In genomic region chr19:50569023-50569697, GRCh38 we compare ENCODE assay signal across 24 cellular contexts. TPM values are rescaled to one million over a fixed set of nuclear protein-coding genes. Genes with fewer than 3 reads are reported as not detected.
DNase-seq lines count a peak whose midpoint lies in the region; ATAC-seq, FAIRE-seq and TF ChIP-seq lines count a peak whose summit lies in the region.
"Had no signal": no experiment of that assay in that cellular context is flagged by ENCODE, and none has a peak within 500 bp of the region (broad histone marks: within the 10 kb centered on the region; RNA-seq: fewer than 3 reads in every experiment).

No MANE protein-coding gene starts in this region.

- no peak for TF ChIP-seq CTCF in GM23338 (conservative IDR thresholded peaks at IDR 0.05; ENCODE audit: low read depth in 2 of 2)
- TF ChIP-seq CTCF in WTC11 (IDR thresholded peaks at IDR 0.05): no peak
- no peak for TF ChIP-seq CTCF in kidney (IDR thresholded peaks at IDR 0.05; ENCODE audit: borderline replicate concordance, extremely low read depth, insufficient read depth)
- no peak for TF ChIP-seq CTCF in neural progenitor cell (IDR thresholded peaks at IDR 0.05)
- no peak for TF ChIP-seq CTCF in lower lobe of right lung (IDR thresholded peaks at IDR 0.05)

- H3K4me3 ChIP-seq in GM23338: no peak overlapping the region; the same call in 1 of the 2 replicates
- no peak overlapping the region for H3K4me3 ChIP-seq in kidney (ENCODE audit: low read length in 2 of 2)
- no peak overlapping the region for H3K4me3 ChIP-seq in neural progenitor cell
- H3K4me3 ChIP-seq in lower lobe of right lung: no peak overlapping the region
- H3K4me3 ChIP-seq: BLaER1 had no signal

- H3K4me1 ChIP-seq in GM23338 (ENCODE audit: insufficient read depth): peaks cover 23% of the 10 kb centered on the region
- no peaks in the 10 kb centered on the region for H3K4me1 ChIP-seq in kidney (ENCODE audit: control insufficient read depth in 1 of 2, insufficient read depth in 1 of 2, low read depth in 1 of 2, low read length in 2 of 2)
- H3K4me1 ChIP-seq in neural progenitor cell: peaks cover 14% of the 10 kb centered on the region
- no peaks in the 10 kb centered on the region for H3K4me1 ChIP-seq in lower lobe of right lung

- 0 out of 2 replicates have a peak, but pooled peaks cover 1% of the 10 kb centered on the region for H4K20me1 ChIP-seq in GM23338 (replicated peaks; ENCODE audit: insufficient read depth)
- peaks cover 32% of the 10 kb centered on the region for H4K20me1 ChIP-seq in neural progenitor cell (ENCODE audit: low read depth)

- peaks cover 43% of the 10 kb centered on the region for H3K27me3 ChIP-seq in GM23338 (ENCODE audit: insufficient read depth)
- H3K27me3 ChIP-seq in neural progenitor cell: peaks cover 85% of the 10 kb centered on the region
- peaks cover 55% of the 10 kb centered on the region for H3K27me3 ChIP-seq in lower lobe of right lung (ENCODE audit: low read depth)

- ATAC-seq in GM23338 (no peak), WTC11 (no peak), GM18517 (IDR thresholded peaks at IDR 0.05; ENCODE audit: unreplicated experiment) (no peak), GM21737 (IDR thresholded peaks at IDR 0.05; ENCODE audit: unreplicated experiment) (no peak), GM21529 (IDR thresholded peaks at IDR 0.05; ENCODE audit: unreplicated experiment) (no peak), lower lobe of right lung (no peak)
- ATAC-seq: CD8-positive, alpha-beta T cell had no signal

- peaks cover 9% of the 10 kb centered on the region for H3K27me3 Mint-ChIP-seq in GM23338 (ENCODE audit: insufficient read depth, low read depth, poor library complexity)
- peaks cover 61% of the 10 kb centered on the region for H3K27me3 Mint-ChIP-seq in WTC11 (ENCODE audit: low read depth)
- H3K27me3 Mint-ChIP-seq in neural progenitor cell (ENCODE audit: insufficient read depth, low read depth): peaks cover 10% of the 10 kb centered on the region

- H3K36me3 ChIP-seq in GM23338 (ENCODE audit: insufficient read depth) (no peaks in the 10 kb centered on the region), kidney (ENCODE audit: control insufficient read depth in 1 of 2, insufficient read depth in 2 of 2, low read length in 2 of 2) (no peaks in the 10 kb centered on the region), neural progenitor cell (no peaks in the 10 kb centered on the region), lower lobe of right lung (no peaks in the 10 kb centered on the region)
- H3K36me3 ChIP-seq: BLaER1 had no signal

- H3K27ac ChIP-seq in GM23338 (ENCODE audit: low read depth): no peak overlapping the region
- H3K27ac ChIP-seq in kidney (ENCODE audit: low read depth in 2 of 2, low read length in 2 of 2): no peak overlapping the region
- H3K27ac ChIP-seq in neural progenitor cell: no peak overlapping the region
- no peak overlapping the region for H3K27ac ChIP-seq in lower lobe of right lung
- H3K27ac ChIP-seq: BLaER1, RWPE1 had no signal

- H3K27ac Mint-ChIP-seq in GM23338 (no peak overlapping the region), WTC11 (no peak overlapping the region), neural progenitor cell (peak overlapping the region; percentile 82)
- H3K27ac Mint-ChIP-seq: CD8-positive, alpha-beta T cell; HFFc6 had no signal

- no peaks in the 10 kb centered on the region for H3K9me3 ChIP-seq in kidney (ENCODE audit: control insufficient read depth in 1 of 2, low read length in 2 of 2)
- H3K9me3 ChIP-seq in neural progenitor cell (ENCODE audit: low read depth): no peaks in the 10 kb centered on the region
- no peaks in the 10 kb centered on the region for H3K9me3 ChIP-seq in lower lobe of right lung
- H3K9me3 ChIP-seq: A549, BLaER1 had no signal

- H3K36me3 Mint-ChIP-seq in GM23338 (ENCODE audit: low read depth) (peaks cover 44% of the 10 kb centered on the region), WTC11 (no peaks in the 10 kb centered on the region), neural progenitor cell (peaks cover 2% of the 10 kb centered on the region)
- H3K36me3 Mint-ChIP-seq: CD8-positive, alpha-beta T cell had no signal

- CTCF ChIA-PET in WTC11 (lab: Charles Lee): interaction anchor here (0.8 to 6.4 kb wide), 4 partner anchors 13 to 156 kb away, joined by 3 to 52 read pairs (median 10); no protein-coding TSS in a partner anchor

- no peak for FAIRE-seq in kidney (lab: Jason Lieb, UNC)
- FAIRE-seq: A549, GM19239 had no signal

- intact Hi-C loops in kidney (cut with DNase I) (no loop called here), lower lobe of right lung (cut with DNase I) (no loop called here)

- peaks cover 5% of the 10 kb centered on the region; the same call in 1 of the 2 replicates for H3F3A ChIP-seq in GM23338 (replicated peaks; ENCODE audit: low read depth)
- no peaks in the 10 kb centered on the region for H3F3A ChIP-seq in neural progenitor cell (ENCODE audit: low read depth)

- H3K4me2 ChIP-seq in GM23338 (peak overlapping the region; percentile 68), neural progenitor cell (no peak overlapping the region)
- H3K4me2 ChIP-seq: BLaER1 had no signal

- H3K9ac ChIP-seq in kidney (ENCODE audit: low read length in 2 of 2) (no peak overlapping the region), neural progenitor cell (no peak overlapping the region)
- H3K9ac ChIP-seq: BLaER1 had no signal

- H3K79me2 ChIP-seq in GM23338 (replicated peaks; ENCODE audit: insufficient read depth) (no peaks in the 10 kb centered on the region), neural progenitor cell (ENCODE audit: low read depth) (no peaks in the 10 kb centered on the region)

- no peaks in the 10 kb centered on the region for H3K9me2 ChIP-seq in GM23338 (ENCODE audit: insufficient read depth)

- H3K9me3 Mint-ChIP-seq in GM23338 (peaks cover 83% of the 10 kb centered on the region), WTC11 (no peaks in the 10 kb centered on the region), neural progenitor cell (no peaks in the 10 kb centered on the region)
- H3K9me3 Mint-ChIP-seq: CD8-positive, alpha-beta T cell; HFFc6 had no signal

- H3K4me3 Mint-ChIP-seq in GM23338: no peak overlapping the region
- H3K4me3 Mint-ChIP-seq in WTC11: peak overlapping the region; percentile 45
- peak overlapping the region; percentile 88 for H3K4me3 Mint-ChIP-seq in neural progenitor cell
- H3K4me3 Mint-ChIP-seq: CD8-positive, alpha-beta T cell; HFFc6 had no signal

- no peak overlapping the region for H2AFZ ChIP-seq in GM23338
- no peak overlapping the region for H2AFZ ChIP-seq in neural progenitor cell (replicated peaks)

- no peaks in the 10 kb centered on the region for H3K4me1 Mint-ChIP-seq in GM23338
- peaks cover 31% of the 10 kb centered on the region for H3K4me1 Mint-ChIP-seq in WTC11
- H3K4me1 Mint-ChIP-seq in neural progenitor cell: peaks cover 33% of the 10 kb centered on the region

- POLR2A ChIA-PET in WTC11 (lab: Charles Lee): no interaction called here

- no peak for DNase-seq in GM23338 (ENCODE audit: low spot score)
- DNase-seq in WTC11 (ENCODE audit: low spot score): no peak
- peak; percentile 32 for DNase-seq in kidney
- no peak for DNase-seq in neural progenitor cell (ENCODE audit: low spot score)
- no peak for DNase-seq in lower lobe of right lung
- DNase-seq: Calu3; CD8-positive, alpha-beta T cell; GF-D8; HFFc6; IMR-90; NCI-H1436; NCI-H226; NCI-H524; SIG-M5 had no signal

TF ChIP-seq in GM23338, 12 proteins besides CTCF, POLR2A, EP300 and RAD21 (continues in another document):
- no peak for TF ChIP-seq NANOG (IDR thresholded peaks at IDR 0.05; ENCODE audit: borderline replicate concordance)

TF ChIP-seq in WTC11, 78 proteins besides CTCF, POLR2A, EP300 and RAD21 (continues in another document):
- TF ChIP-seq STAT6 (CRISPR knock-in tag; conservative IDR thresholded peaks at IDR 0.05; ENCODE audit: low read depth) (no peak), RORB (CRISPR knock-in tag; IDR thresholded peaks at IDR 0.05) (no peak), NFATC4 (CRISPR knock-in tag; IDR thresholded peaks at IDR 0.05) (no peak), NFYB (CRISPR knock-in tag; conservative IDR thresholded peaks at IDR 0.05; ENCODE audit: low read depth) (no peak), SMAD3 (CRISPR knock-in tag; IDR thresholded peaks at IDR 0.05; ENCODE audit: borderline replicate concordance) (no peak)

RNA-seq across cellular contexts. Expression of gene LRRC4B, which starts 0.9 kb away (rescaled TPM):
- 12.8 and 13.2 TPM in 2 replicates for total RNA-seq in GM23338 (2014; rRNA removed; shearing (Covaris generic))
- polyA plus RNA-seq in GM23338 (2016; fragmentation: Nextera tagmentation; extraction: Ambion mirVana) (2.0 and 2.2 TPM in 2 replicates), kidney (ENCODE audit: insufficient read depth, low read depth, low replicate concordance) (2.6 TPM)
- total RNA-seq in WTC11 (2021) (10.0 to 11.0 TPM (median 10.9 TPM) in 3 replicates), kidney (1.2 TPM), neural progenitor cell (ENCODE audit: low replicate concordance) (12.0 and 54.6 TPM in 2 replicates), lower lobe of right lung (3.9 TPM)
- total RNA-seq: Calu3; CD8-positive, alpha-beta T cell; HT-29; IMR-90; M059J had no signal

RNA-seq across cellular contexts. Expression of gene ASPDH, which starts 55.4 kb away (rescaled TPM):
- not detected in 2 replicates for total RNA-seq in GM23338 (2014; rRNA removed; shearing (Covaris generic))
- not detected in 2 replicates for polyA plus RNA-seq in GM23338 (2016; fragmentation: Nextera tagmentation; extraction: Ambion mirVana)
- total RNA-seq in WTC11 (2021): not detected in 3 replicates
- total RNA-seq in kidney: not detected
- polyA plus RNA-seq in kidney (ENCODE audit: insufficient read depth, low read depth, low replicate concordance): 115 TPM
- total RNA-seq in neural progenitor cell (ENCODE audit: low replicate concordance): not detected in 2 replicates
- total RNA-seq in lower lobe of right lung: not detected
- total RNA-seq: Calu3; CD8-positive, alpha-beta T cell; H4; HFFc6; HT-29; IMR-90; M059J had no signal
- polyA plus RNA-seq: A549, IMR-90 had no signal

RNA-seq across cellular contexts. Expression of gene JOSD2, which starts 58.2 kb away (rescaled TPM):
- total RNA-seq in GM23338 (2014; rRNA removed; shearing (Covaris generic)): 1.2 and 5.8 TPM in 2 replicates
- 3.3 and 4.1 TPM in 2 replicates for polyA plus RNA-seq in GM23338 (2016; fragmentation: Nextera tagmentation; extraction: Ambion mirVana)
- total RNA-seq in WTC11 (2021): 4.0 to 4.3 TPM (median 4.0 TPM) in 3 replicates
- 31.7 TPM for total RNA-seq in kidney
- polyA plus RNA-seq in kidney (ENCODE audit: insufficient read depth, low read depth, low replicate concordance): 73.7 TPM
- total RNA-seq in neural progenitor cell (ENCODE audit: low replicate concordance): 1.7 and 2.4 TPM in 2 replicates
- total RNA-seq in lower lobe of right lung: 40.4 TPM
